Comparison of ENCODE assay signal across 13 cellular contexts in genomic region chr18:42706618-42707017, GRCh38.
DNase-seq lines count a peak whose midpoint lies in the region; ATAC-seq, FAIRE-seq and TF ChIP-seq lines count a peak whose summit lies in the region.
"Had no signal": no experiment of that assay in that cellular context is flagged by ENCODE, and none has a peak within 500 bp of the region (broad histone marks: within the 10 kb centered on the region; RNA-seq: fewer than 3 reads in every experiment).

No MANE protein-coding gene starts in this region.

- no peaks in the 10 kb centered on the region for H3K27me3 Mint-ChIP-seq in activated CD4-positive, alpha-beta T cell treated with anti-CD3 and anti-CD28 coated beads, Interleukin-2, amount 10 ng/mL, durations not matched to agents 7 days and 5 days
- H3K27me3 Mint-ChIP-seq: activated B cell treated with CpG ODN at 0.5 μM for 24 hours had no signal

- H4K20me1 ChIP-seq in keratinocyte (ENCODE audit: control insufficient read depth, extremely low read depth, insufficient read depth, low read length) = no peaks in the 10 kb centered on the region
- H4K20me1 ChIP-seq: BLaER1 treated with 17β-estradiol and CSF1 and Interleukin-3, amounts not matched to agents 10 nM and 100 nM had no signal

- H3K9me3 Mint-ChIP-seq in activated CD4-positive, alpha-beta T cell treated with anti-CD3 and anti-CD28 coated beads, Interleukin-2, amount 10 ng/mL, durations not matched to agents 7 days and 5 days = peaks cover 2% of the 10 kb centered on the region

- H3K9ac ChIP-seq in keratinocyte (ENCODE audit: control insufficient read depth, extremely low read depth, insufficient read depth, low read length) = no peak overlapping the region
- H3K9ac ChIP-seq: BLaER1 treated with 17β-estradiol and CSF1 and Interleukin-3, amounts not matched to agents 10 nM and 100 nM had no signal

- dilution Hi-C loops in keratinocyte (cut with MboI; ENCODE audit: extremely low pct_ligation_motif_present, low sequenced_read_pairs) = no loop called here

- CTCF ChIA-PET in activated CD4-positive, alpha-beta T cell treated with anti-CD3 and anti-CD28 coated beads, Interleukin-2, amount 10 ng/mL, durations not matched to agents 7 days and 5 days (lab: Charles Lee) = no interaction called here

- H3K27ac ChIP-seq in keratinocyte (ENCODE audit: control insufficient read depth, insufficient read depth, low read length) = peak overlapping the region; percentile 17
- H3K27ac ChIP-seq: BLaER1 treated with 17β-estradiol and CSF1 and Interleukin-3, amounts not matched to agents 10 nM and 100 nM; vagina had no signal

- DNase-seq in BE2C (peak; percentile 67), NCI-H1105 (lab: John Stamatoyannopoulos, UW) (peak; percentile 61), SK-MEL-5 (ENCODE audit: low read depth, low spot score) (peak; percentile 1), keratinocyte (ENCODE audit: low read depth, low spot score) (peak; percentile 21), hepatic stellate cell (ENCODE audit: low spot score) (no peak), HuH-7 (ENCODE audit: low spot score) (no peak)
- DNase-seq in activated CD4-positive, alpha-beta T cell treated with anti-CD3 and anti-CD28 coated beads, Interleukin-2, amount 10 ng/mL, durations not matched to agents 7 days and 5 days = no peak
- DNase-seq: activated B cell treated with CpG ODN at 0.5 μM for 24 hours; MM.1S; stimulated activated CD4-positive, alpha-beta T cell treated with anti-CD3 and anti-CD28 coated beads, Interleukin-2, amount 100 ng/mL, for 48 hours had no signal

- no peak overlapping the region for H3K4me3 Mint-ChIP-seq in activated CD4-positive, alpha-beta T cell treated with anti-CD3 and anti-CD28 coated beads, Interleukin-2, amount 10 ng/mL, durations not matched to agents 7 days and 5 days
- H3K4me3 Mint-ChIP-seq: activated B cell treated with CpG ODN at 0.5 μM for 24 hours had no signal

- H3K36me3 ChIP-seq in BE2C = no peaks in the 10 kb centered on the region
- H3K36me3 ChIP-seq in keratinocyte (ENCODE audit: control insufficient read depth in 2 of 2, extremely low read depth in 1 of 2, insufficient read depth in 2 of 2, low read length in 2 of 2) = no peaks in the 10 kb centered on the region
- H3K36me3 ChIP-seq: BLaER1 treated with 17β-estradiol and CSF1 and Interleukin-3, amounts not matched to agents 10 nM and 100 nM; vagina had no signal

- peak; percentile 67 for FAIRE-seq in keratinocyte (lab: Jason Lieb, UNC)

- in situ Hi-C loops in SK-MEL-5 (cut with HindIII; ENCODE audit: low pct_unique_long_range_greater_than_20kb, low sequenced_read_pairs) = no loop called here

- H3K4me2 ChIP-seq in keratinocyte (ENCODE audit: control insufficient read depth, extremely low read depth, insufficient read depth, low read depth, low read length) = peak overlapping the region; percentile 59
- H3K4me2 ChIP-seq: BLaER1 treated with 17β-estradiol and CSF1 and Interleukin-3, amounts not matched to agents 10 nM and 100 nM had no signal

- H3K27ac Mint-ChIP-seq in activated CD4-positive, alpha-beta T cell treated with anti-CD3 and anti-CD28 coated beads, Interleukin-2, amount 10 ng/mL, durations not matched to agents 7 days and 5 days = no peak overlapping the region
- H3K27ac Mint-ChIP-seq: activated B cell treated with CpG ODN at 0.5 μM for 24 hours had no signal

- no peaks in the 10 kb centered on the region for H3K36me3 Mint-ChIP-seq in activated CD4-positive, alpha-beta T cell treated with anti-CD3 and anti-CD28 coated beads, Interleukin-2, amount 10 ng/mL, durations not matched to agents 7 days and 5 days (ENCODE audit: low read depth)

- H2AFZ ChIP-seq in keratinocyte (ENCODE audit: control insufficient read depth, low read length) = peak overlapping the region; percentile 73

- H3K4me1 Mint-ChIP-seq in activated CD4-positive, alpha-beta T cell treated with anti-CD3 and anti-CD28 coated beads, Interleukin-2, amount 10 ng/mL, durations not matched to agents 7 days and 5 days = no peaks in the 10 kb centered on the region
- H3K4me1 Mint-ChIP-seq: activated B cell treated with CpG ODN at 0.5 μM for 24 hours had no signal

- no peak for ATAC-seq in GM21381 (IDR thresholded peaks at IDR 0.05; ENCODE audit: unreplicated experiment)

- H3K4me3 ChIP-seq in BE2C (ENCODE audit: low read depth, low read length) (peak overlapping the region; percentile 43), keratinocyte (ENCODE audit: control insufficient read depth in 2 of 3, extremely low read depth in 1 of 3, insufficient read depth in 2 of 3, low read depth in 1 of 3, low read length in 3 of 3) (peak overlapping the region in 1 of 3 experiments; percentile 25)
- H3K4me3 ChIP-seq: BLaER1 treated with 17β-estradiol and CSF1 and Interleukin-3, amounts not matched to agents 10 nM and 100 nM; vagina had no signal

- TF ChIP-seq CTCF in BE2C (IDR thresholded peaks at IDR 0.05; ENCODE audit: low read depth, low read length) = no peak
- no peak for TF ChIP-seq CTCF in keratinocyte (optimal IDR thresholded peaks at IDR 0.05 in 1 of 3, IDR thresholded peaks at IDR 0.05 in 1 of 3, conservative IDR thresholded peaks at IDR 0.05 in 1 of 3; ENCODE audit: extremely low read depth in 1 of 3, insufficient read depth in 2 of 3, low read length in 3 of 3)

- H3K79me2 ChIP-seq in keratinocyte (ENCODE audit: control insufficient read depth, insufficient read depth, low read length) = no peaks in the 10 kb centered on the region

- POLR2A ChIA-PET in activated CD4-positive, alpha-beta T cell treated with anti-CD3 and anti-CD28 coated beads, Interleukin-2, amount 10 ng/mL, durations not matched to agents 7 days and 5 days (lab: Charles Lee) = no interaction called here

- H3K4me1 ChIP-seq in BE2C = peaks cover 2% of the 10 kb centered on the region; the same call in 1 of the 2 replicates
- H3K4me1 ChIP-seq in keratinocyte (ENCODE audit: control insufficient read depth, extremely low read depth, insufficient read depth, low read length) = peaks cover 7% of the 10 kb centered on the region
- H3K4me1 ChIP-seq: vagina had no signal

- H3K27me3 ChIP-seq in BE2C (no peaks in the 10 kb centered on the region), keratinocyte (ENCODE audit: control insufficient read depth, extremely low read depth, insufficient read depth, low read length) (no peaks in the 10 kb centered on the region)
- H3K27me3 ChIP-seq: BLaER1 treated with 17β-estradiol and CSF1 and Interleukin-3, amounts not matched to agents 10 nM and 100 nM; vagina had no signal

- H3K9me1 ChIP-seq in keratinocyte (ENCODE audit: control insufficient read depth, extremely low read depth, insufficient read depth, low read length) = no peaks in the 10 kb centered on the region

- no peaks in the 10 kb centered on the region for H3K9me3 ChIP-seq in BE2C
- H3K9me3 ChIP-seq in keratinocyte (ENCODE audit: control insufficient read depth, low read depth, low read length) = no peaks in the 10 kb centered on the region
- H3K9me3 ChIP-seq: BLaER1 treated with 17β-estradiol and CSF1 and Interleukin-3, amounts not matched to agents 10 nM and 100 nM; vagina had no signal

Comparison
In these comparisons a context has a peak if more than half of its experiments do, and no peak if none do; other contexts are left out.
1. DNase-seq: peak in BE2C (single experiment), NCI-H1105 (single experiment), SK-MEL-5 (single experiment) and keratinocyte (single experiment); none in hepatic stellate cell (single experiment), HuH-7 (single experiment) and activated CD4-positive, alpha-beta T cell treated with anti-CD3 and anti-CD28 coated beads, Interleukin-2, amount 10 ng/mL, durations not matched to agents 7 days and 5 days (single experiment).